In the genomic region with DNA sequence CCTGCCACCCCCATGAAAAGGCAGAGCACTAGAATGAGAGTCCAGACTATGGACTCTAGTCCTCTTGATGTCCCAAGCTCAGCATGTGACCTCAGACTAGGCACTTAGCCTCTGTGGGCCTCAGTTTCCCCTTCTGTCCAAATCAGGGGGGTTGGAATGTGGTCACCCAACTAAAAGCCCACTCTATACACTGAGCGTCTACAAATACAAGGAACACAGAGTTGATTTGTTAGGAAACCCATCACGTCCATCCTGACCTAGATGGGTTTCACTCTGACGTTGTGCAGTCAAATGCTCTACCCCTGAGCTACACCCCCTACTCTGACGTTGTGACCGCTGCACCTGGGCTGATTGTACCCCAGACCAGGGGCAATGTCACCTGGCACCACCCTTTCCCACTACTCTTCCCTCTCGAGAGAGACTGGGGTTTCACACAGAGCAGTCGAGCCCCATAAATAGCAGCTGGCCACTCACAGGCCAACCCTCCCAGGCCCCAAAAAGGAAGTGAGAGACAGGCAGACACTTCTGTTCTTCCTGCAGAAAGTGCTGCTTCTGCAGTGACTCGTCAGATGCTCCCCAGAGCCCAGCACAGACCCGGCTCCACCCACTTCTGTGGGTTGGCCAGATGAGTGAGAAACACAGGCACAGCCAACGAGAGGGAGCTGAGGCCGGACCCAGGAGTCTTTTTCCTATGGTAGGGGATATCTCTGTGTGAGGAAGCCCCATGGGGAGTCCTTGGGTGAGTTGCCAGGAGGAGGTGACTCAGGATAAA, we compare ENCODE assay signal across 8 cellular contexts.
DNase-seq lines count a peak whose midpoint lies in the region; ATAC-seq lines count a peak whose summit lies in the region.

No MANE protein-coding gene starts in this region.

- H3K9me3 Mint-ChIP-seq in activated naive CD4-positive, alpha-beta T cell treated with anti-CD3 and anti-CD28 coated beads, Interleukin-2, amount 50 U/mL, for 24 hours: no peaks in the 10 kb centered on the region

- H3K36me3 Mint-ChIP-seq in activated naive CD4-positive, alpha-beta T cell treated with anti-CD3 and anti-CD28 coated beads, Interleukin-2, amount 50 U/mL, for 24 hours: no peaks in the 10 kb centered on the region

- peak; percentile 93 for DNase-seq in AG08395 (ENCODE audit: low spot score)
- DNase-seq in SHP77 treated with DMSO at 0.1 percent for 48 hours (lab: John Stamatoyannopoulos, UW): peak; percentile 47
- DNase-seq in hippocampal formation (lab: John Stamatoyannopoulos, UW): peak; percentile 47 to 59
- peak; percentile 24 to 27 for DNase-seq in stimulated activated CD4-positive, alpha-beta T cell treated with anti-CD3 and anti-CD28 coated beads, Interleukin-1b, Interleukin-23, amount 100 ng/mL, for 1 hour (ENCODE audit: low read depth in 2 of 2)
- no peak for DNase-seq in NCI-H526 (lab: John Stamatoyannopoulos, UW)

- no peaks in the 10 kb centered on the region for H3K27me3 Mint-ChIP-seq in activated naive CD4-positive, alpha-beta T cell treated with anti-CD3 and anti-CD28 coated beads, Interleukin-2, amount 50 U/mL, for 24 hours

- peak; percentile 63 for ATAC-seq in GM19035 (IDR thresholded peaks at IDR 0.05; ENCODE audit: unreplicated experiment)
- peak; percentile 61 for ATAC-seq in HG03103 (IDR thresholded peaks at IDR 0.05; ENCODE audit: low read depth, unreplicated experiment)

- H3K4me1 Mint-ChIP-seq in activated naive CD4-positive, alpha-beta T cell treated with anti-CD3 and anti-CD28 coated beads, Interleukin-2, amount 50 U/mL, for 24 hours: peaks cover 31% of the 10 kb centered on the region

- peak overlapping the region; percentile 55 for H3K4me3 Mint-ChIP-seq in activated naive CD4-positive, alpha-beta T cell treated with anti-CD3 and anti-CD28 coated beads, Interleukin-2, amount 50 U/mL, for 24 hours

- no peak overlapping the region for H3K27ac Mint-ChIP-seq in activated naive CD4-positive, alpha-beta T cell treated with anti-CD3 and anti-CD28 coated beads, Interleukin-2, amount 50 U/mL, for 24 hours

Comparison
In these comparisons a context has a peak if more than half of its experiments do, and no peak if none do; other contexts are left out.
1. DNase-seq: peak in AG08395 (single experiment), SHP77 treated with DMSO at 0.1 percent for 48 hours (single experiment), hippocampal formation (2 of 2) and stimulated activated CD4-positive, alpha-beta T cell treated with anti-CD3 and anti-CD28 coated beads, Interleukin-1b, Interleukin-23, amount 100 ng/mL, for 1 hour (2 of 2); none in NCI-H526 (0 of 2).